In genomic region chr19:22608441-22608840, GRCh38 we compare ENCODE assay signal across 26 cellular contexts. TPM values are rescaled to one million over a fixed set of nuclear protein-coding genes. Genes with fewer than 3 reads are reported as not detected.
"Had no signal": no experiment of that assay in that cellular context is flagged by ENCODE, and none has a peak within 500 bp of the region (broad histone marks: within the 10 kb centered on the region; RNA-seq: fewer than 3 reads in every experiment).

No MANE protein-coding gene starts in this region.

- H3K4me1 ChIP-seq: heart left ventricle, left lung, prostate gland, right lobe of liver, suprapubic skin, tibial nerve had no signal

- H3K36me3 Mint-ChIP-seq: memory B cell; naive thymus-derived CD8-positive, alpha-beta T cell; stimulated activated effector memory CD8-positive, alpha-beta T cell treated with anti-CD3 and anti-CD28 coated beads, Interleukin-12 subunit alpha, Interleukin-12 subunit beta, amount 100 ng/mL, for 72 hours; type B pancreatic cell had no signal

- H3K9me3 ChIP-seq: ovary, prostate gland, right lobe of liver, suprapubic skin had no signal

- H3K27ac ChIP-seq: heart left ventricle, left lung, ovary, prostate gland, right lobe of liver, suprapubic skin, tibial nerve had no signal

- H3K4me1 Mint-ChIP-seq: immature natural killer cell; memory B cell; nephron; neural crest cell; stimulated activated effector memory CD8-positive, alpha-beta T cell treated with anti-CD3 and anti-CD28 coated beads, Interleukin-12 subunit alpha, Interleukin-12 subunit beta, amount 100 ng/mL, for 72 hours had no signal

- ATAC-seq: heart left ventricle; left colon; left lung; naive thymus-derived CD8-positive, alpha-beta T cell; right lobe of liver; stimulated activated effector memory CD8-positive, alpha-beta T cell treated with anti-CD3 and anti-CD28 coated beads, Interleukin-12 subunit alpha, Interleukin-12 subunit beta, amount 100 ng/mL, for 72 hours had no signal

- H3K4me3 ChIP-seq: heart left ventricle, left lung, lung, ovary, prostate gland, right lobe of liver, smooth muscle cell, suprapubic skin, tibial nerve had no signal

- H3K27me3 ChIP-seq: heart left ventricle, left lung, ovary, right lobe of liver, suprapubic skin, tibial nerve had no signal

- H3K36me3 ChIP-seq: heart left ventricle, left lung, ovary, prostate gland, right lobe of liver, suprapubic skin, tibial nerve had no signal

- H3K27me3 Mint-ChIP-seq: stimulated activated naive CD8-positive, alpha-beta T cell treated with anti-CD3 and anti-CD28 coated beads, Interleukin-15, Interleukin-2, amounts not matched to agents 100 ng/mL and 50 ng/mL, for 24 hours; type B pancreatic cell had no signal

- H3K27ac Mint-ChIP-seq: immature natural killer cell; memory B cell; naive thymus-derived CD8-positive, alpha-beta T cell; nephron; stimulated activated effector memory CD8-positive, alpha-beta T cell treated with anti-CD3 and anti-CD28 coated beads, Interleukin-12 subunit alpha, Interleukin-12 subunit beta, amount 100 ng/mL, for 72 hours; stimulated activated naive CD8-positive, alpha-beta T cell treated with anti-CD3 and anti-CD28 coated beads, Interleukin-15, Interleukin-2, amounts not matched to agents 100 ng/mL and 50 ng/mL, for 24 hours; type B pancreatic cell had no signal

- H3K4me3 Mint-ChIP-seq: immature natural killer cell; memory B cell; naive thymus-derived CD8-positive, alpha-beta T cell; nephron; neural crest cell; stimulated activated effector memory CD8-positive, alpha-beta T cell treated with anti-CD3 and anti-CD28 coated beads, Interleukin-12 subunit alpha, Interleukin-12 subunit beta, amount 100 ng/mL, for 72 hours; stimulated activated naive CD8-positive, alpha-beta T cell treated with anti-CD3 and anti-CD28 coated beads, Interleukin-15, Interleukin-2, amounts not matched to agents 100 ng/mL and 50 ng/mL, for 24 hours; type B pancreatic cell had no signal

- DNase-seq: glutamatergic neuron; hypothalamus; immature natural killer cell; kidney; left colon; left lung; naive thymus-derived CD8-positive, alpha-beta T cell; nucleus accumbens; ovary; right lobe of liver; stimulated activated CD4-positive, alpha-beta T cell treated with anti-CD3 and anti-CD28 coated beads, Interleukin-15, amount 100 ng/mL, for 24 hours; stimulated activated CD4-positive, alpha-beta T cell treated with anti-CD3 and anti-CD28 coated beads, Interleukin-2, amount 100 ng/mL, for 24 hours; stimulated activated CD4-positive, alpha-beta T cell treated with anti-CD3 and anti-CD28 coated beads, Interleukin-4, amount 100 ng/mL, for 1 hour; stimulated activated naive CD4-positive, alpha-beta T cell had no signal

RNA-seq across cellular contexts. Expression of gene ZNF492, which starts 25.7 kb away (rescaled TPM):
- total RNA-seq: neural crest cell, smooth muscle cell had no signal
